Comparison of ENCODE assay signal across 22 cellular contexts in the genomic region with DNA sequence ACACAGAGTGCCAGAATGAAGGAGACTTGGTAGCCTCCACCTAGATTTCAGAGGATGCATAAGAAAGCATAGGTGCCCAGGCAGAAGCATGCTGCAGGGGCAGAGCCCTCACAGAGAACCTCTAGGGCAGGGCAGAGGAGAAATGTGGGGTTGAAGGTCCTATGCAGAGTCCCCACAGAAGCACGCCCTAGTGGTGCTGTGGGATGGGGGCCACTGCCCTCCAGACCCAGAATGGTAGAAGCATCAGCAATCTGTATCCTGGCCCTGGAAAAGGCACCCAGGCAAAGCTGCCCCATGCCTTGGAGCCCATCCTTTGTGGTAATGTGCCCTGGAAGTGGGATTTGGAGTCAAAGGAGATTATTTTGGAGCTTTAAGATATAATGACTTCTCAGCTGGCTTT.
"Had no signal": no experiment of that assay in that cellular context is flagged by ENCODE, and none has a peak within 500 bp of the region (broad histone marks: within the 10 kb centered on the region; RNA-seq: fewer than 3 reads in every experiment).

No MANE protein-coding gene starts in this region.

- ATAC-seq: effector memory CD8-positive, alpha-beta T cell; esophagus mucosa; gastrocnemius medialis; heart right ventricle; left cardiac atrium; left lung; left ventricle myocardium superior; lower lobe of right lung; mucosa of descending colon had no signal

- H3K27ac ChIP-seq: colonic mucosa, epithelial cell of prostate, esophagus squamous epithelium, gastrocnemius medialis, heart right ventricle, left lung, lower lobe of right lung had no signal

- H3K4me3 ChIP-seq: colonic mucosa, esophagus squamous epithelium, gastrocnemius medialis, heart right ventricle, left lung, lower lobe of right lung, mucosa of descending colon had no signal

- H3K27me3 ChIP-seq: colonic mucosa, esophagus squamous epithelium, gastrocnemius medialis, heart right ventricle, left lung had no signal

- H3K36me3 ChIP-seq: colonic mucosa, esophagus squamous epithelium, gastrocnemius medialis, heart right ventricle, left lung, lower lobe of right lung had no signal

- DNase-seq: colonic mucosa; cortex of kidney; effector CD8-positive, alpha-beta T cell; effector memory CD8-positive, alpha-beta T cell; endodermal cell; erythroblast; esophagus squamous epithelium; foreskin fibroblast; foreskin melanocyte; gastrocnemius medialis; glutamatergic neuron; head of caudate nucleus; heart right ventricle; hippocampal formation; left cardiac atrium; left ventricle myocardium superior; lower lobe of right lung; mesenchymal stem cell; mucosa of descending colon had no signal

- H3K9me3 ChIP-seq: colonic mucosa, gastrocnemius medialis, heart right ventricle, lower lobe of right lung, mucosa of descending colon had no signal

- H3K4me1 ChIP-seq: colonic mucosa, esophagus squamous epithelium, gastrocnemius medialis, heart right ventricle, left lung, lower lobe of right lung had no signal
